In genomic region chr2:224442092-224442999, GRCh38 we compare ENCODE assay signal across 9 cellular contexts. TPM values are rescaled to one million over a fixed set of nuclear protein-coding genes. Genes with fewer than 3 reads are reported as not detected.
A peak's percentile ranks its signal among the peaks of the same experiment; 100 is the strongest.
DNase-seq lines count a peak whose midpoint lies in the region; ATAC-seq, FAIRE-seq and TF ChIP-seq lines count a peak whose summit lies in the region.
"Had no signal": no experiment of that assay in that cellular context is flagged by ENCODE, and none has a peak within 500 bp of the region (broad histone marks: within the 10 kb centered on the region; RNA-seq: fewer than 3 reads in every experiment).

No MANE protein-coding gene starts in this region.

- dilution Hi-C loops in keratinocyte (cut with MboI; ENCODE audit: extremely low pct_ligation_motif_present, low sequenced_read_pairs) = no loop called here

- WGBS in thymus = 3% methylated on average over 85 of the region's 85 CpGs

- H2AFZ ChIP-seq in GM23338 (peak overlapping the region; percentile 90), keratinocyte (ENCODE audit: control insufficient read depth, low read length) (peak overlapping the region; percentile 78), Karpas-422 (ENCODE audit: low read length) (no peak overlapping the region)

- H3K9ac ChIP-seq in keratinocyte (ENCODE audit: control insufficient read depth, extremely low read depth, insufficient read depth, low read length) (peak overlapping the region; percentile 58), Karpas-422 (ENCODE audit: low read length) (no peak overlapping the region)

- H3K4me3 ChIP-seq in GM23338 (peak overlapping the region; percentile 63), keratinocyte (ENCODE audit: control insufficient read depth in 2 of 3, extremely low read depth in 1 of 3, insufficient read depth in 2 of 3, low read depth in 1 of 3, low read length in 3 of 3) (peak overlapping the region; percentile 24 to 55 (median 39)), thymus (ENCODE audit: low read length) (peak overlapping the region; percentile 47), Karpas-422 (ENCODE audit: low read length) (no peak overlapping the region)

- peak overlapping the region; percentile 67 for H3K4me3 Mint-ChIP-seq in GM23338
- H3K4me3 Mint-ChIP-seq: nephron had no signal

- DNase-seq in EH (ENCODE audit: low read depth) (peak; percentile 40), GM23338 (ENCODE audit: low spot score) (peak; percentile 89), keratinocyte (ENCODE audit: low read depth, low spot score) (no peak), NCI-H526 treated with DMSO at 0.1 percent for 48 hours (lab: John Stamatoyannopoulos, UW) (no peak), Karpas-422 (no peak), NK-92 (lab: John Stamatoyannopoulos, UW; ENCODE audit: unreplicated experiment) (no peak)
- peak; percentile 13 for DNase-seq in activated naive CD4-positive, alpha-beta T cell treated with anti-CD3 and anti-CD28 coated beads, Interleukin-2, amount 50 U/mL, for 16 hours

- H3K9me1 ChIP-seq in keratinocyte (ENCODE audit: control insufficient read depth, extremely low read depth, insufficient read depth, low read length) = no peaks in the 10 kb centered on the region

- H3K9me3 ChIP-seq in keratinocyte (ENCODE audit: control insufficient read depth, low read depth, low read length) = no peaks in the 10 kb centered on the region
- no peaks in the 10 kb centered on the region for H3K9me3 ChIP-seq in thymus (ENCODE audit: control insufficient read depth)
- no peaks in the 10 kb centered on the region for H3K9me3 ChIP-seq in Karpas-422 (ENCODE audit: low read length)

- H3F3A ChIP-seq in GM23338 (replicated peaks; ENCODE audit: low read depth) = 0 out of 2 replicates have a peak, but pooled peaks cover 5% of the 10 kb centered on the region

- H3K79me2 ChIP-seq in GM23338 (replicated peaks; ENCODE audit: insufficient read depth) = no peaks in the 10 kb centered on the region
- no peaks in the 10 kb centered on the region for H3K79me2 ChIP-seq in keratinocyte (ENCODE audit: control insufficient read depth, insufficient read depth, low read length)
- H3K79me2 ChIP-seq in Karpas-422 (ENCODE audit: low read length) = no peaks in the 10 kb centered on the region

- no peak overlapping the region for H3K27ac Mint-ChIP-seq in GM23338
- H3K27ac Mint-ChIP-seq: nephron had no signal

- H3K27ac ChIP-seq in GM23338 (ENCODE audit: low read depth) = peak overlapping the region; percentile 80; the same call in 1 of the 2 replicates
- no peak overlapping the region for H3K27ac ChIP-seq in keratinocyte (ENCODE audit: control insufficient read depth, insufficient read depth, low read length)
- H3K27ac ChIP-seq in thymus (ENCODE audit: low read depth) = no peak overlapping the region
- no peak overlapping the region for H3K27ac ChIP-seq in Karpas-422 (ENCODE audit: low read length)

- 0 out of 2 replicates have a peak, but pooled peaks cover 5% of the 10 kb centered on the region for H3K27me3 ChIP-seq in GM23338 (ENCODE audit: insufficient read depth)
- no peaks in the 10 kb centered on the region for H3K27me3 ChIP-seq in keratinocyte (ENCODE audit: control insufficient read depth, extremely low read depth, insufficient read depth, low read length)
- no peaks in the 10 kb centered on the region for H3K27me3 ChIP-seq in thymus (ENCODE audit: control insufficient read depth, insufficient read depth)
- no peaks in the 10 kb centered on the region for H3K27me3 ChIP-seq in Karpas-422 (ENCODE audit: low read length)

- FAIRE-seq in keratinocyte (lab: Jason Lieb, UNC) = no peak

- peak; percentile 87 for ATAC-seq in GM23338

- peaks cover 14% of the 10 kb centered on the region for H3K27me3 Mint-ChIP-seq in GM23338 (ENCODE audit: insufficient read depth, low read depth, poor library complexity)

- H3K9me3 Mint-ChIP-seq in GM23338 = peaks cover 20% of the 10 kb centered on the region

- H4K20me1 ChIP-seq in GM23338 (replicated peaks; ENCODE audit: insufficient read depth) = no peaks in the 10 kb centered on the region
- no peaks in the 10 kb centered on the region for H4K20me1 ChIP-seq in keratinocyte (ENCODE audit: control insufficient read depth, extremely low read depth, insufficient read depth, low read length)
- H4K20me1 ChIP-seq in Karpas-422 (ENCODE audit: insufficient read depth, low read depth, low read length) = no peaks in the 10 kb centered on the region

- TF ChIP-seq CTCF in GM23338 (conservative IDR thresholded peaks at IDR 0.05; ENCODE audit: low read depth in 2 of 2) = no peak
- TF ChIP-seq CTCF in keratinocyte (optimal IDR thresholded peaks at IDR 0.05 in 1 of 3, IDR thresholded peaks at IDR 0.05 in 1 of 3, conservative IDR thresholded peaks at IDR 0.05 in 1 of 3; ENCODE audit: extremely low read depth in 1 of 3, insufficient read depth in 2 of 3, low read length in 3 of 3) = no peak

- peaks cover 6% of the 10 kb centered on the region for H3K4me1 Mint-ChIP-seq in GM23338
- H3K4me1 Mint-ChIP-seq: nephron had no signal

- H3K9me2 ChIP-seq in GM23338 (ENCODE audit: insufficient read depth) = no peaks in the 10 kb centered on the region
- no peaks in the 10 kb centered on the region for H3K9me2 ChIP-seq in Karpas-422 (replicated peaks; ENCODE audit: insufficient read depth, low read length)

- H3K4me1 ChIP-seq in GM23338 (ENCODE audit: insufficient read depth) (peaks cover 12% of the 10 kb centered on the region), keratinocyte (ENCODE audit: control insufficient read depth, extremely low read depth, insufficient read depth, low read length) (peaks cover 18% of the 10 kb centered on the region), thymus (ENCODE audit: control insufficient read depth, insufficient read depth, low read length) (no peaks in the 10 kb centered on the region), Karpas-422 (ENCODE audit: low read length) (no peaks in the 10 kb centered on the region)

- H3K4me2 ChIP-seq in GM23338 = peak overlapping the region; percentile 82
- H3K4me2 ChIP-seq in keratinocyte (ENCODE audit: control insufficient read depth, extremely low read depth, insufficient read depth, low read depth, low read length) = peak overlapping the region; percentile 78
- H3K4me2 ChIP-seq in Karpas-422 (ENCODE audit: low read depth, low read length, poor library complexity, severe bottlenecking) = no peak overlapping the region

- H3K36me3 ChIP-seq in GM23338 (ENCODE audit: insufficient read depth) (no peaks in the 10 kb centered on the region), keratinocyte (ENCODE audit: control insufficient read depth in 2 of 2, extremely low read depth in 1 of 2, insufficient read depth in 2 of 2, low read length in 2 of 2) (no peaks in the 10 kb centered on the region), thymus (ENCODE audit: control insufficient read depth, insufficient read depth) (no peaks in the 10 kb centered on the region), Karpas-422 (ENCODE audit: insufficient read depth, low read length) (no peaks in the 10 kb centered on the region)

- H3K36me3 Mint-ChIP-seq in GM23338 (ENCODE audit: low read depth) = peaks cover 8% of the 10 kb centered on the region

TF ChIP-seq in GM23338, 12 proteins besides CTCF, POLR2A, EP300 and RAD21:
- no peak for TF ChIP-seq NANOG (IDR thresholded peaks at IDR 0.05; ENCODE audit: borderline replicate concordance)
- no peak for TF ChIP-seq REST (IDR thresholded peaks at IDR 0.05; ENCODE audit: unreplicated experiment)
- TF ChIP-seq POLR2AphosphoS5 (IDR thresholded peaks at IDR 0.05; ENCODE audit: low read depth) = peak; percentile 79
- TF ChIP-seq STAT1 (IDR thresholded peaks at IDR 0.05; ENCODE audit: unreplicated experiment) = no peak

RNA-seq across cellular contexts. Expression of gene FAM124B, which starts 40.4 kb away (rescaled TPM):
- total RNA-seq in GM23338 (2014; rRNA removed; shearing (Covaris generic)) = 6.8 and 6.9 TPM in 2 replicates
- 2.9 and 3.0 TPM in 2 replicates for polyA plus RNA-seq in GM23338 (2016; fragmentation: Nextera tagmentation; extraction: Ambion mirVana)
- 0.03 to 0.04 TPM (median 0.03 TPM) in 3 replicates for polyA plus RNA-seq in keratinocyte
- 0.20 TPM for polyA plus RNA-seq in keratinocyte (2011; ENCODE audit: low read depth)
- polyA plus RNA-seq in keratinocyte (2011; cell fraction: cytosol; rRNA removed) = 0.04 TPM in 1 of 2 replicates, not detected in the other
- polyA plus RNA-seq in keratinocyte (2011; cell fraction: nucleus; rRNA removed) = 0.13 and 0.17 TPM in 2 replicates
- 0.23 TPM in 1 of 2 replicates, not detected in the other for polyA plus RNA-seq in keratinocyte (2012; ENCODE audit: low replicate concordance)
- 0.10 TPM in 1 of 3 replicates, not detected in the others for polyA minus RNA-seq in keratinocyte
- polyA minus RNA-seq in keratinocyte (2011; cell fraction: cytosol; rRNA and poly(A)+ RNA removed) = not detected
- polyA minus RNA-seq in keratinocyte (2011; cell fraction: nucleus; rRNA and poly(A)+ RNA removed) = 0.21 TPM in 1 of 2 replicates, not detected in the other
- polyA plus RNA-seq in thymus = 1.4 TPM
- total RNA-seq in Karpas-422 (2014; rRNA removed; shearing (Covaris generic); ENCODE audit: low replicate concordance) = not detected in 2 replicates

Comparison
In these comparisons a context has a peak if more than half of its experiments do, and no peak if none do; other contexts are left out.
1. DNase-seq: peak in EH (single experiment), GM23338 (single experiment) and activated naive CD4-positive, alpha-beta T cell treated with anti-CD3 and anti-CD28 coated beads, Interleukin-2, amount 50 U/mL, for 16 hours (single experiment); none in keratinocyte (single experiment), NCI-H526 treated with DMSO at 0.1 percent for 48 hours (single experiment), Karpas-422 (single experiment) and NK-92 (single experiment).